ENCODE assay signal across 8 cellular contexts in the genomic region with DNA sequence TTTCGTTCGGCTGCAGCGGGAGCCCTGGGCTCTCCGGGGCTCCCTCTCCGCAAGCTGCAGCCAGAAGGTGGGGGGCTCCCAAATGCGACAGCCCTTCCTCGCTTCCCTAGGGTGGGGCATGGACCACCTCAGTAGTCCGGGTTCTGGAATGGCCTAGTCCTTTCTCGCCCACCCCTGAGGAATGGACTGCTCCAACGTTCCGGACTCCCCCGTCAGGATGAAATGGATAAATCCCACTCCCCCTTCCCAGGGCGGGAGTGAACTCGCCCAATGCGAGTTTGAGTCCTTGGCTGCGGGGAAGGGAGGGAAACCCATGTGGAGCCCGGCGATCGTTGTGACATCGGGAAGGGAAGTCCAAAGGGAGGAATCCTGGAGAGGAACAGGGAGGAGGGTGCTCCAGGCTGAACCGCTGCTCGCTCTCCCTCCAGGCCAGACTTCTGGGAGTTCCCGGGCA. TPM values are rescaled to one million over a fixed set of nuclear protein-coding genes. Genes with fewer than 3 reads are reported as not detected.
DNase-seq lines count a peak whose midpoint lies in the region; ATAC-seq and TF ChIP-seq lines count a peak whose summit lies in the region.

No MANE protein-coding gene starts in this region.

- DNase-seq in activated naive CD4-positive, alpha-beta T cell treated with anti-CD3 and anti-CD28 coated beads, Interleukin-2, amount 50 U/mL, for 72 hours (ENCODE audit: low spot score in 2 of 2), result no peak
- DNase-seq in NCI-H2107 (lab: John Stamatoyannopoulos, UW) (peak; percentile 62), fibroblast of pulmonary artery (ENCODE audit: low read depth) (peak; percentile 91), naive B cell (no peak)
- peak; percentile 22 for DNase-seq in activated CD4-positive, alpha-beta memory T cell treated with anti-CD3 and anti-CD28 coated beads for 36 hours

- intact Hi-C loops in activated CD4-positive, alpha-beta memory T cell treated with anti-CD3 and anti-CD28 coated beads for 36 hours (cut with micrococcal nuclease), result loop anchor here (2.0 kb wide), 1 partner anchor 31 kb away; a partner anchor contains a TSS

- no peaks in the 10 kb centered on the region for H3K36me3 Mint-ChIP-seq in activated naive CD4-positive, alpha-beta T cell treated with anti-CD3 and anti-CD28 coated beads, Interleukin-2, amount 50 U/mL, for 24 hours
- peaks cover 11 to 12% of the 10 kb centered on the region in 2 donors for H3K36me3 Mint-ChIP-seq in activated naive CD4-positive, alpha-beta T cell treated with anti-CD3 and anti-CD28 coated beads, Interleukin-2, amount 50 U/mL, for 72 hours
- no peaks in the 10 kb centered on the region for H3K36me3 Mint-ChIP-seq in activated CD4-positive, alpha-beta memory T cell treated with anti-CD3 and anti-CD28 coated beads for 36 hours
- H3K36me3 Mint-ChIP-seq in naive B cell, result peaks cover 0 to 21% of the 10 kb centered on the region in 2 donors

- H3K4me1 Mint-ChIP-seq in activated naive CD4-positive, alpha-beta T cell treated with anti-CD3 and anti-CD28 coated beads, Interleukin-2, amount 50 U/mL, for 24 hours, result peaks cover 24% of the 10 kb centered on the region
- H3K4me1 Mint-ChIP-seq in activated CD4-positive, alpha-beta memory T cell treated with anti-CD3 and anti-CD28 coated beads for 36 hours (ENCODE audit: low read depth), result peaks cover 28% of the 10 kb centered on the region
- H3K4me1 Mint-ChIP-seq in naive B cell, result peaks cover 41 to 60% (median 56%) of the 10 kb centered on the region in 3 donors

- no peak for TF ChIP-seq CTCF in fibroblast of pulmonary artery (IDR thresholded peaks at IDR 0.05; ENCODE audit: low read length, missing control alignments)

- CTCF ChIA-PET in activated CD4-positive, alpha-beta memory T cell treated with anti-CD3 and anti-CD28 coated beads for 36 hours (lab: Charles Lee), result interaction anchor here (1.2 to 6.8 kb wide), 4 partner anchors 20 to 52 kb away, joined by 3 to 56 read pairs (median 6); no protein-coding TSS in a partner anchor

- no peak for ATAC-seq in activated naive CD4-positive, alpha-beta T cell treated with anti-CD3 and anti-CD28 coated beads, Interleukin-2, amount 50 U/mL, for 72 hours
- no peak for ATAC-seq in naive B cell (ENCODE audit: low read depth in 2 of 2)
- no peak for ATAC-seq in HG03378 (IDR thresholded peaks at IDR 0.05; ENCODE audit: unreplicated experiment)
- no peak for ATAC-seq in HG03565 (IDR thresholded peaks at IDR 0.05; ENCODE audit: unreplicated experiment)

- POLR2A ChIA-PET in activated CD4-positive, alpha-beta memory T cell treated with anti-CD3 and anti-CD28 coated beads for 36 hours (lab: Charles Lee), result no interaction called here

- H3K4me3 Mint-ChIP-seq in activated naive CD4-positive, alpha-beta T cell treated with anti-CD3 and anti-CD28 coated beads, Interleukin-2, amount 50 U/mL, for 24 hours, result peak overlapping the region; percentile 86
- peak overlapping the region; percentile 71 for H3K4me3 Mint-ChIP-seq in activated CD4-positive, alpha-beta memory T cell treated with anti-CD3 and anti-CD28 coated beads for 36 hours
- H3K4me3 Mint-ChIP-seq in naive B cell, result peak overlapping the region; percentile 78 to 89 (median 85)

- peaks cover 53% of the 10 kb centered on the region for H3K27me3 Mint-ChIP-seq in activated naive CD4-positive, alpha-beta T cell treated with anti-CD3 and anti-CD28 coated beads, Interleukin-2, amount 50 U/mL, for 24 hours
- peaks cover 68% of the 10 kb centered on the region for H3K27me3 Mint-ChIP-seq in activated CD4-positive, alpha-beta memory T cell treated with anti-CD3 and anti-CD28 coated beads for 36 hours
- H3K27me3 Mint-ChIP-seq in naive B cell, result peaks cover 61 to 95% (median 80%) of the 10 kb centered on the region in 3 donors

- peak overlapping the region; percentile 85 for H3K4me3 ChIP-seq in fibroblast of pulmonary artery (replicated peaks; ENCODE audit: low read depth, low read length)

- peaks cover 9% of the 10 kb centered on the region for H3K9me3 Mint-ChIP-seq in activated naive CD4-positive, alpha-beta T cell treated with anti-CD3 and anti-CD28 coated beads, Interleukin-2, amount 50 U/mL, for 24 hours
- H3K9me3 Mint-ChIP-seq in activated naive CD4-positive, alpha-beta T cell treated with anti-CD3 and anti-CD28 coated beads, Interleukin-2, amount 50 U/mL, for 72 hours, result peaks cover 0 to 18% of the 10 kb centered on the region in 2 donors
- no peaks in the 10 kb centered on the region for H3K9me3 Mint-ChIP-seq in activated CD4-positive, alpha-beta memory T cell treated with anti-CD3 and anti-CD28 coated beads for 36 hours
- H3K9me3 Mint-ChIP-seq in naive B cell, result peaks cover 6 to 14% (median 11%) of the 10 kb centered on the region in 7 donors

- no peak overlapping the region for H3K27ac Mint-ChIP-seq in activated naive CD4-positive, alpha-beta T cell treated with anti-CD3 and anti-CD28 coated beads, Interleukin-2, amount 50 U/mL, for 24 hours
- H3K27ac Mint-ChIP-seq in activated naive CD4-positive, alpha-beta T cell treated with anti-CD3 and anti-CD28 coated beads, Interleukin-2, amount 50 U/mL, for 72 hours, result no peak overlapping the region
- H3K27ac Mint-ChIP-seq in activated CD4-positive, alpha-beta memory T cell treated with anti-CD3 and anti-CD28 coated beads for 36 hours, result no peak overlapping the region
- no peak overlapping the region for H3K27ac Mint-ChIP-seq in naive B cell

RNA-seq across cellular contexts. Expression of a gene that starts 5.5 kb away (rescaled TPM):
- not detected for total RNA-seq in activated naive CD4-positive, alpha-beta T cell treated with anti-CD3 and anti-CD28 coated beads, Interleukin-2, amount 50 U/mL, for 72 hours
- total RNA-seq in activated CD4-positive, alpha-beta memory T cell treated with anti-CD3 and anti-CD28 coated beads for 36 hours, result not detected
- not detected for polyA plus RNA-seq in naive B cell (ENCODE audit: low read depth in 6 of 6)

RNA-seq across cellular contexts. Expression of a gene that starts 7.9 kb away (rescaled TPM):
- total RNA-seq in activated naive CD4-positive, alpha-beta T cell treated with anti-CD3 and anti-CD28 coated beads, Interleukin-2, amount 50 U/mL, for 72 hours, result under 1 TPM; 0.23 to 0.58 TPM
- 1 to 10 TPM; 1.1 to 1.2 TPM for total RNA-seq in activated CD4-positive, alpha-beta memory T cell treated with anti-CD3 and anti-CD28 coated beads for 36 hours
- under 1 TPM in 1 of 6 donors, not detected in 5; 0.45 TPM for polyA plus RNA-seq in naive B cell (ENCODE audit: low read depth in 6 of 6)

RNA-seq across cellular contexts. Expression of a gene that starts 30.3 kb away (rescaled TPM):
- 10 to 100 TPM; 10.3 to 11.3 TPM for total RNA-seq in activated naive CD4-positive, alpha-beta T cell treated with anti-CD3 and anti-CD28 coated beads, Interleukin-2, amount 50 U/mL, for 72 hours
- total RNA-seq in activated CD4-positive, alpha-beta memory T cell treated with anti-CD3 and anti-CD28 coated beads for 36 hours, result 1 to 10 TPM; 3.5 to 5.0 TPM
- polyA plus RNA-seq in naive B cell (ENCODE audit: low read depth in 6 of 6), result under 1 TPM in 2 of 6 donors, not detected in 4; 0.23 to 0.26 TPM

RNA-seq across cellular contexts. Expression of a gene that starts 30.7 kb away (rescaled TPM):
- 1 to 10 TPM; 1.1 TPM for total RNA-seq in activated naive CD4-positive, alpha-beta T cell treated with anti-CD3 and anti-CD28 coated beads, Interleukin-2, amount 50 U/mL, for 72 hours
- 1 to 10 TPM; 1.4 TPM for total RNA-seq in activated CD4-positive, alpha-beta memory T cell treated with anti-CD3 and anti-CD28 coated beads for 36 hours
- 1 to 10 TPM; 2.8 to 6.3 (median 5.8) TPM for polyA plus RNA-seq in naive B cell (ENCODE audit: low read depth in 6 of 6)

RNA-seq across cellular contexts. Expression of a gene that starts 35.5 kb away (rescaled TPM):
- total RNA-seq in activated naive CD4-positive, alpha-beta T cell treated with anti-CD3 and anti-CD28 coated beads, Interleukin-2, amount 50 U/mL, for 72 hours, result 10 to 100 TPM in 1 of 2 donors, 1 to 10 TPM in 1; 1.9 to 12.4 TPM
- total RNA-seq in activated CD4-positive, alpha-beta memory T cell treated with anti-CD3 and anti-CD28 coated beads for 36 hours, result 1 to 10 TPM; 5.1 to 5.6 TPM
- 1 to 10 TPM in 5 of 6 donors, not detected in 1; 2.8 to 5.0 (median 3.5) TPM for polyA plus RNA-seq in naive B cell (ENCODE audit: low read depth in 6 of 6)

Comparison
In these comparisons a context has a peak if more than half of its experiments do, and no peak if none do; other contexts are left out.
1. DNase-seq: peak in NCI-H2107 (single experiment), activated CD4-positive, alpha-beta memory T cell treated with anti-CD3 and anti-CD28 coated beads for 36 hours (single experiment) and fibroblast of pulmonary artery (single experiment); none in activated naive CD4-positive, alpha-beta T cell treated with anti-CD3 and anti-CD28 coated beads, Interleukin-2, amount 50 U/mL, for 72 hours (0 of 2) and naive B cell (single experiment).
2. Peak in every context shown above with its lines, with median percentiles within 50 percentile points of each other: H3K4me3 Mint-ChIP-seq.